ENCODE assay signal across 15 cellular contexts in the genomic region with DNA sequence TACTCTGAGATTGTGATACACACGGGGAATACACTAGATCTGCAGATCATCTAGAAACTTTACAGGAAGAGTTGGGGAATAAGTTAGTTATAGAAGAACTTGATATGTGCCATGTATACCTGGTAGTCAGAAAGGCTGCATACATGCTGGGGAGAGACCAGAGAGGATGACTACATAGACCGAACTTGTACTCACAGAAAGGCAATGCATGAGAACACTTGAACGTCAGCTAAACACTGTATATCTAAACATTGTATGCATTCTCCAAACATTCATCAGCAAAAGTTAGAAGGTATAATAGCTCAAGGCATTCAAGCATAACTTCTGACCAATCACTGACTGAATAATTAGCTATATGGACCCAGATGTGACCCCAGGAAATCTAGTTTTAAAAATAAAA.
"Had no signal": no experiment of that assay in that cellular context is flagged by ENCODE, and none has a peak within 500 bp of the region (broad histone marks: within the 10 kb centered on the region; RNA-seq: fewer than 3 reads in every experiment).

No MANE protein-coding gene starts in this region.

- DNase-seq: activated CD4-positive, alpha-beta T cell treated with anti-CD3 and anti-CD28 coated beads, Interleukin-2, amount 50 U/mL, for 48 hours; activated naive CD4-positive, alpha-beta T cell treated with anti-CD3 and anti-CD28 coated beads, Interleukin-2, amount 10 ng/mL, durations not matched to agents 7 days and 5 days; activated T-cell treated with anti-CD3 and anti-CD28 coated beads, Interleukin-2, amount 50 U/mL, for 1 hour; effector CD8-positive, alpha-beta T cell; gastrocnemius medialis; naive B cell; pancreas; stimulated activated CD4-positive, alpha-beta T cell treated with anti-CD3 and anti-CD28 coated beads, Interleukin-4, amount 100 ng/mL, for 24 hours; stimulated activated naive CD4-positive, alpha-beta T cell treated with Interleukin-2 at 50 U/mL for 16 hours; substantia nigra; transverse colon; WERI-Rb-1 had no signal

- H2AFZ ChIP-seq: neural progenitor cell had no signal

- H3K9me3 ChIP-seq: gastrocnemius medialis, pancreas, transverse colon had no signal

- H3K9ac ChIP-seq: neural progenitor cell had no signal

- H3K4me1 ChIP-seq: gastrocnemius medialis, neural progenitor cell, pancreas, transverse colon had no signal

- H3K27ac ChIP-seq: epithelial cell of prostate, gastrocnemius medialis, neural progenitor cell, pancreas, transverse colon, WERI-Rb-1 had no signal

- H3K4me3 ChIP-seq: gastrocnemius medialis, lung, neural progenitor cell, pancreas, transverse colon had no signal

- H3K27me3 ChIP-seq: gastrocnemius medialis, neural progenitor cell, pancreas, transverse colon had no signal

- ATAC-seq: gastrocnemius medialis had no signal

- H3K4me2 ChIP-seq: neural progenitor cell had no signal

- H3K36me3 ChIP-seq: gastrocnemius medialis, neural progenitor cell, pancreas, transverse colon, WERI-Rb-1 had no signal
